In genomic region chr1:37764888-37765441, GRCh38 we compare ENCODE assay signal across 10 cellular contexts. TPM values are rescaled to one million over a fixed set of nuclear protein-coding genes. Genes with fewer than 3 reads are reported as not detected.
DNase-seq lines count a peak whose midpoint lies in the region; ATAC-seq, FAIRE-seq and TF ChIP-seq lines count a peak whose summit lies in the region.
"Had no signal": no experiment of that assay in that cellular context is flagged by ENCODE, and none has a peak within 500 bp of the region (broad histone marks: within the 10 kb centered on the region; RNA-seq: fewer than 3 reads in every experiment).

TSS of gene EPHA10 (minus strand) at chr1:37765120. CDS start at chr1:37765066, 54 bp downstream.

- H3K27me3 Mint-ChIP-seq in activated CD8-positive, alpha-beta memory T cell treated with anti-CD3 and anti-CD28 coated beads, Interleukin-2, amount 10 ng/mL, durations not matched to agents 7 days and 5 days, result peaks cover 70% of the 10 kb centered on the region
- H3K27me3 Mint-ChIP-seq in effector memory CD8-positive, alpha-beta T cell, result peaks cover 68 to 80% of the 10 kb centered on the region in 2 donors
- H3K27me3 Mint-ChIP-seq in stimulated activated naive B cell treated with anti-CD40 and anti-IgM and Interleukin-4, amounts not matched to agents 10 μg/mL and 1 μg/mL and 100 μg/mL, for 72 hours, result peaks cover 68 to 86% of the 10 kb centered on the region in 2 donors

- H3K27ac ChIP-seq in aorta (ENCODE audit: low read depth in 1 of 2, low read length in 2 of 2), result no peak within 1 kb of the TSS

- CTCF ChIA-PET in activated CD8-positive, alpha-beta memory T cell treated with anti-CD3 and anti-CD28 coated beads, Interleukin-2, amount 10 ng/mL, durations not matched to agents 7 days and 5 days (lab: Charles Lee), result no interaction called here

- FAIRE-seq in H54 (lab: Jason Lieb, UNC), result no peak

- no peaks in the 10 kb centered on the region for H3K36me3 Mint-ChIP-seq in activated CD8-positive, alpha-beta memory T cell treated with anti-CD3 and anti-CD28 coated beads, Interleukin-2, amount 10 ng/mL, durations not matched to agents 7 days and 5 days
- no peaks in the 10 kb centered on the region for H3K36me3 Mint-ChIP-seq in effector memory CD8-positive, alpha-beta T cell (ENCODE audit: insufficient read depth)
- peaks cover 6 to 8% of the 10 kb centered on the region in 2 donors for H3K36me3 Mint-ChIP-seq in stimulated activated naive B cell treated with anti-CD40 and anti-IgM and Interleukin-4, amounts not matched to agents 10 μg/mL and 1 μg/mL and 100 μg/mL, for 72 hours

- no peaks in the 10 kb centered on the region for H3K4me1 ChIP-seq in aorta (ENCODE audit: control insufficient read depth in 1 of 2, insufficient read depth in 2 of 2, low read length in 2 of 2)

- H3K4me3 Mint-ChIP-seq in activated CD8-positive, alpha-beta memory T cell treated with anti-CD3 and anti-CD28 coated beads, Interleukin-2, amount 10 ng/mL, durations not matched to agents 7 days and 5 days, result no peak within 1 kb of the TSS
- H3K4me3 Mint-ChIP-seq in effector memory CD8-positive, alpha-beta T cell, result peak within 1 kb of the TSS; percentile 39 to 45
- H3K4me3 Mint-ChIP-seq in stimulated activated naive B cell treated with anti-CD40 and anti-IgM and Interleukin-4, amounts not matched to agents 10 μg/mL and 1 μg/mL and 100 μg/mL, for 72 hours, result peak within 1 kb of the TSS; percentile 67 to 70

- H3K9me3 ChIP-seq in aorta (ENCODE audit: control insufficient read depth, low read length), result peaks cover 8% of the 10 kb centered on the region

- H3K4me3 ChIP-seq in aorta (ENCODE audit: low read length in 2 of 2), result no peak within 1 kb of the TSS

- H3K9me3 Mint-ChIP-seq in activated CD8-positive, alpha-beta memory T cell treated with anti-CD3 and anti-CD28 coated beads, Interleukin-2, amount 10 ng/mL, durations not matched to agents 7 days and 5 days (ENCODE audit: low read depth), result no peaks in the 10 kb centered on the region
- H3K9me3 Mint-ChIP-seq in effector memory CD8-positive, alpha-beta T cell, result peaks cover 2 to 7% of the 10 kb centered on the region in 2 donors
- peaks cover 5 to 7% of the 10 kb centered on the region in 2 donors for H3K9me3 Mint-ChIP-seq in stimulated activated naive B cell treated with anti-CD40 and anti-IgM and Interleukin-4, amounts not matched to agents 10 μg/mL and 1 μg/mL and 100 μg/mL, for 72 hours

- no peak for ATAC-seq in activated CD8-positive, alpha-beta memory T cell treated with anti-CD3 and anti-CD28 coated beads, Interleukin-2, amount 10 ng/mL, durations not matched to agents 7 days and 5 days
- no peak for ATAC-seq in effector memory CD8-positive, alpha-beta T cell (replicated peaks)
- no peak for ATAC-seq in stimulated activated naive B cell treated with anti-CD40 and anti-IgM and Interleukin-4, amounts not matched to agents 10 μg/mL and 1 μg/mL and 100 μg/mL, for 72 hours (replicated peaks)
- ATAC-seq in aorta (ENCODE audit: low FRiP score), result no peak
- no peak for ATAC-seq in HG02678 (IDR thresholded peaks at IDR 0.05; ENCODE audit: unreplicated experiment)

- peak; percentile 51 for DNase-seq in activated CD8-positive, alpha-beta memory T cell treated with anti-CD3 and anti-CD28 coated beads, Interleukin-2, amount 50 U/mL, for 48 hours
- DNase-seq in activated CD8-positive, alpha-beta memory T cell treated with anti-CD3 and anti-CD28 coated beads, Interleukin-2, amount 10 ng/mL, durations not matched to agents 7 days and 5 days, result no peak
- DNase-seq in NCI-H524 treated with DMSO at 0.1 percent for 48 hours (lab: John Stamatoyannopoulos, UW) (peak; percentile 42), H54 (ENCODE audit: insufficient read length, low spot score) (no peak), aorta (no peak)
- no peak for DNase-seq in effector memory CD8-positive, alpha-beta T cell
- no peak for DNase-seq in stimulated activated naive B cell treated with anti-CD40 and anti-IgM and Interleukin-4, amounts not matched to agents 10 μg/mL and 1 μg/mL and 100 μg/mL, for 72 hours

- whole genome bisulfite sequencing in aorta, 2 donors, result 2% methylated on average over 33 of the region's 33 CpGs

- no peak within 1 kb of the TSS for H3K27ac Mint-ChIP-seq in activated CD8-positive, alpha-beta memory T cell treated with anti-CD3 and anti-CD28 coated beads, Interleukin-2, amount 10 ng/mL, durations not matched to agents 7 days and 5 days
- H3K27ac Mint-ChIP-seq in effector memory CD8-positive, alpha-beta T cell, result no peak within 1 kb of the TSS
- peak within 1 kb of the TSS; percentile 76 for H3K27ac Mint-ChIP-seq in stimulated activated naive B cell treated with anti-CD40 and anti-IgM and Interleukin-4, amounts not matched to agents 10 μg/mL and 1 μg/mL and 100 μg/mL, for 72 hours

- TF ChIP-seq POLR2A in H54 (IDR thresholded peaks at IDR 0.05; ENCODE audit: low read depth, low read length), result no peak

- intact Hi-C loops in aorta (cut with DNase I), result no loop called here

- peaks cover 5% of the 10 kb centered on the region for H3K4me1 Mint-ChIP-seq in activated CD8-positive, alpha-beta memory T cell treated with anti-CD3 and anti-CD28 coated beads, Interleukin-2, amount 10 ng/mL, durations not matched to agents 7 days and 5 days
- peaks cover 8 to 15% of the 10 kb centered on the region in 2 donors for H3K4me1 Mint-ChIP-seq in effector memory CD8-positive, alpha-beta T cell (ENCODE audit: low read depth in 2 of 2)
- H3K4me1 Mint-ChIP-seq in stimulated activated naive B cell treated with anti-CD40 and anti-IgM and Interleukin-4, amounts not matched to agents 10 μg/mL and 1 μg/mL and 100 μg/mL, for 72 hours, result peaks cover 22 to 25% of the 10 kb centered on the region in 2 donors

- H3K36me3 ChIP-seq in aorta (ENCODE audit: control insufficient read depth in 1 of 2, insufficient read depth in 2 of 2, low read length in 1 of 2), result no peaks in the 10 kb centered on the region

- H3K27me3 ChIP-seq in aorta (ENCODE audit: control insufficient read depth in 1 of 2, insufficient read depth in 2 of 2, low read length in 1 of 2), result peaks cover 0 to 2% of the 10 kb centered on the region in 2 donors

RNA-seq across cellular contexts. Expression of gene EPHA10, which starts in this region (rescaled TPM):
- total RNA-seq in activated CD8-positive, alpha-beta memory T cell treated with anti-CD3 and anti-CD28 coated beads, Interleukin-2, amount 10 ng/mL, durations not matched to agents 7 days and 5 days, result not detected
- under 1 TPM in 1 of 2 donors, not detected in 1; 0.12 TPM for total RNA-seq in aorta
- under 1 TPM; 0.05 to 0.25 TPM for polyA plus RNA-seq in aorta
- total RNA-seq: skeletal muscle tissue had no signal
- polyA plus RNA-seq: AG04450 had no signal

Comparison
In these comparisons a context has a peak if more than half of its experiments do, and no peak if none do; other contexts are left out.
1. DNase-seq: peak in activated CD8-positive, alpha-beta memory T cell treated with anti-CD3 and anti-CD28 coated beads, Interleukin-2, amount 50 U/mL, for 48 hours (single experiment) and NCI-H524 treated with DMSO at 0.1 percent for 48 hours (single experiment); none in activated CD8-positive, alpha-beta memory T cell treated with anti-CD3 and anti-CD28 coated beads, Interleukin-2, amount 10 ng/mL, durations not matched to agents 7 days and 5 days (single experiment), effector memory CD8-positive, alpha-beta T cell (0 of 3), stimulated activated naive B cell treated with anti-CD40 and anti-IgM and Interleukin-4, amounts not matched to agents 10 μg/mL and 1 μg/mL and 100 μg/mL, for 72 hours (single experiment), H54 (single experiment) and aorta (0 of 2).